6 cellular contexts compared by ENCODE assay signal in the genomic region with DNA sequence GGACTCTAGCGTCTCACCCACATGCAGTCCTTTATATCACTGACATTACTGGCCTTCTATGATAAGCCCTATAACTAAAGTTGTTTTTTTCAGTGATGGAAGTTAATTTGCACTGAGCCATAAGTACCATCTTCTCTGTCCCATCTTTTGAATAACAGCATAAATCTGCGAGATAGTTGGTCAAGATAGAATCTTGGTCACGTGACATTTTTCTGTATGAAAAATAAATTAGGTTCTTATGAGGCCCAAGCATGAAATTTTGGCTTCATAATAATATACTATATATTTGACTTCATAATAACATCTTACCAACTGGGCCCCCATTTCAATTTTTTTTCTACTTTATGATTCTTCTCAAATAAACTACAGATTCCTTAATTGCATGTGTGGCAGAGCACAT.
"Had no signal": no experiment of that assay in that cellular context is flagged by ENCODE, and none has a peak within 500 bp of the region (broad histone marks: within the 10 kb centered on the region; RNA-seq: fewer than 3 reads in every experiment).

No MANE protein-coding gene starts in this region.

- DNase-seq: IMR-90, KBM-7, KG1 had no signal

- H3K9ac ChIP-seq: KMS-11 had no signal

- H3K27ac ChIP-seq: HL-60, KMS-11 had no signal

- H3K4me2 ChIP-seq: KMS-11 had no signal

- FAIRE-seq: HTR-8/SVneo had no signal
